Comparison of ENCODE assay signal across 4 cellular contexts in genomic region chr11:89669586-89669985, GRCh38. TPM values are rescaled to one million over a fixed set of nuclear protein-coding genes. Genes with fewer than 3 reads are reported as not detected.
"Had no signal": no experiment of that assay in that cellular context is flagged by ENCODE, and none has a peak within 500 bp of the region (broad histone marks: within the 10 kb centered on the region; RNA-seq: fewer than 3 reads in every experiment).

No MANE protein-coding gene starts in this region.

RNA-seq across cellular contexts. Expression of gene TRIM77, which starts 40.5 kb away (rescaled TPM):
- total RNA-seq: LHCN-M2, M059J, MCF 10A, NCI-H460 had no signal
